Comparison of ENCODE assay signal across 8 cellular contexts in the genomic region with DNA sequence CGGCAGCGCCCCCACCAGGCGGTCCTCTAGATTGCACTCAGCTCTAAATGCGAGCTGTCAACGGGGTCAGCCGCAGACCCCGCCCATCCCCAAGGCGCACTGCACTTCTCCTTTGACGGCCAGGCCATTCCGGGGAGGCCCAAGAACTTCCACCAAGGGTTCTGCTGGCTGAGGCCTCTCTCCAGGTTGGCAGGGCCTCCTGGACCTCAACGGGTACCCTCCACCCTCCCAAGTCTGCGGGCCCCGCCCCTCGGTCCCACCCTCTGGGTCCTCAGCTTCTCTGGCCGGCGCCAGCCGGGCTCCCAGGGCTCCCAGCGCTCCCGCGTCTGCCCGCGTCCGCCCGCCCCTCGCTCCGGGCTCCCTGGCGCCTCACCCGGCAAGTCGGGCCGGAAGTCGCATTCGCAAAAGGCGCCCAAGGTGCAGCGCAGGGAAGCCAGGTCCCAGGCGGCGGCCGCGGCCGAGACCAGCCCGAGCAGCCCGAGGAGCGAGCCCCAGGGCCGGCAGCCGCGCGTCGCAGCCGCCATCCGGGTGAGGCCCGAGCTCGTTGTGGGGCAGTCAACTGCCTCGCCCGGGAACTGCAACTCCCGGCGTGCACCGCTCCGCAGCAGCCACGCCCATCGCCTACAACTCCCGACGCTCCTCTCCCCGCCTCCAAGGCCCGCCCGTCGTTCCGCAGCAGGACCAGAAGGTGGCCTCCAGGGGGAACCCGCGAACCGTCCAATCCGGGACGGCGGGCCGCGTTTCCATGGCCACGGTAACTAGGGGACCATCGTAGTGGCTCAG. TPM values are rescaled to one million over a fixed set of nuclear protein-coding genes. Genes with fewer than 3 reads are reported as not detected.
A peak's percentile ranks its signal among the peaks of the same experiment; 100 is the strongest.
DNase-seq lines count a peak whose midpoint lies in the region; ATAC-seq and TF ChIP-seq lines count a peak whose summit lies in the region.

A gene (minus strand): TSS at position 548 of the 783 bp plus-strand sequence. CDS start 24 bp downstream, at position 524.

- no peaks in the 10 kb centered on the region for H3K9me3 Mint-ChIP-seq in progenitor cell of endocrine pancreas (ENCODE audit: low read depth)

- peak within 1 kb of the TSS; percentile 86 for H3K4me3 Mint-ChIP-seq in progenitor cell of endocrine pancreas (ENCODE audit: low read depth)

- H3K4me1 ChIP-seq in adrenal gland (replicated peaks in 1 of 2) (peaks cover 6 to 13% of the 10 kb centered on the region in 2 donors), heart right ventricle (peaks cover 10 to 35% (median 19%) of the 10 kb centered on the region in 9 donors), urinary bladder (ENCODE audit: insufficient read depth) (no peaks in the 10 kb centered on the region)

- WGBS in adrenal gland, 4 donors: 0 to 1% (median 0%) methylated on average over 11 to 76 of the region's 76 CpGs
- WGBS in heart right ventricle, 2 donors: 0 to 1% methylated on average over 69 to 76 of the region's 76 CpGs
- WGBS in urinary bladder: under 1% methylated on average over 76 of the region's 76 CpGs

- H3K27me3 Mint-ChIP-seq in progenitor cell of endocrine pancreas: peaks cover 3% of the 10 kb centered on the region

- peak within 1 kb of the TSS; percentile 92 for H3K27ac Mint-ChIP-seq in progenitor cell of endocrine pancreas

- H3K4me1 Mint-ChIP-seq in progenitor cell of endocrine pancreas (ENCODE audit: low read depth): no peaks in the 10 kb centered on the region

- in situ Hi-C loops in GM13976 (cut with MboI; ENCODE audit: low sequenced_read_pairs, unreplicated experiment): no loop called here

- H3K36me3 ChIP-seq in adrenal gland (replicated peaks in 1 of 2) (peaks cover 0 to 20% of the 10 kb centered on the region in 2 donors), heart right ventricle (peaks cover 0 to 51% (median 10%) of the 10 kb centered on the region in 9 donors), urinary bladder (ENCODE audit: insufficient read depth) (no peaks in the 10 kb centered on the region)

- TF ChIP-seq CTCF in GM13976 (IDR thresholded peaks at IDR 0.05; ENCODE audit: borderline replicate concordance, control extremely low read depth, extremely low read depth, insufficient read depth, missing control alignments) (peak; percentile 95), adrenal gland (IDR thresholded peaks at IDR 0.05) (peak; percentile 92 to 99 (median 98)), heart right ventricle (IDR thresholded peaks at IDR 0.05) (peak; percentile 90 to 99 (median 95)), progenitor cell of endocrine pancreas (IDR thresholded peaks at IDR 0.05; ENCODE audit: unreplicated experiment) (peak; percentile 96)

- DNase-seq in GM13976 (ENCODE audit: low spot score) (peak; percentile 99), NCI-H146 (lab: John Stamatoyannopoulos, UW) (peak; percentile 95), T-helper 1 cell (peak; percentile 97 to 99 (median 98)), adrenal gland (peak; percentile 97 to 99 (median 98)), heart right ventricle (peak; percentile 98 to 99), progenitor cell of endocrine pancreas (ENCODE audit: low spot score, unreplicated experiment) (peak; percentile 99)

- peak; percentile 88 to 94 for TF ChIP-seq POLR2A in adrenal gland (IDR thresholded peaks at IDR 0.05)

- H3K9me3 ChIP-seq in adrenal gland (replicated peaks in 1 of 3): no peaks in the 10 kb centered on the region
- H3K9me3 ChIP-seq in heart right ventricle: no peaks in the 10 kb centered on the region

- ATAC-seq in HG02870 (IDR thresholded peaks at IDR 0.05; ENCODE audit: unreplicated experiment) (peak; percentile 87), heart right ventricle (peak; percentile 94 to 97 (median 95))

- H3K27ac ChIP-seq in adrenal gland (peak within 1 kb of the TSS; percentile 71 to 95 (median 89)), heart right ventricle (peak within 1 kb of the TSS; percentile 90 to 99 (median 97)), urinary bladder (ENCODE audit: low read depth) (peak within 1 kb of the TSS; percentile 91)

- intact Hi-C loops in adrenal gland (cut with DNase I) (loop anchor here (2.0 to 10.0 kb wide), 5 partner anchors 143 to 230 kb away; no protein-coding TSS in a partner anchor), heart right ventricle (cut with DNase I) (loop anchor here (1.0 to 10.0 kb wide), 18 partner anchors 47 to 233 kb away; a partner anchor contains a TSS)

- no peaks in the 10 kb centered on the region for H3K27me3 ChIP-seq in adrenal gland
- no peaks in the 10 kb centered on the region for H3K27me3 ChIP-seq in heart right ventricle

- H3K4me3 ChIP-seq in adrenal gland: peak within 1 kb of the TSS; percentile 18 to 82 (median 54)
- peak within 1 kb of the TSS; percentile 46 to 95 (median 78) for H3K4me3 ChIP-seq in heart right ventricle
- peak within 1 kb of the TSS; percentile 55 for H3K4me3 ChIP-seq in urinary bladder (ENCODE audit: low read depth, low read length)

- H3K36me3 Mint-ChIP-seq in progenitor cell of endocrine pancreas (ENCODE audit: insufficient read depth): no peaks in the 10 kb centered on the region

RNA-seq across cellular contexts. Expression of the gene that starts here (rescaled TPM):
- total RNA-seq in adrenal gland (10 to 100 TPM; 10.8 to 30.6 (median 18.5) TPM), heart right ventricle (1 to 10 TPM; 1.5 to 6.3 (median 2.2) TPM), progenitor cell of endocrine pancreas (21.8 and 24.2 TPM in 2 replicates), urinary bladder (3.8 TPM)
- polyA plus RNA-seq in adrenal gland (10 to 100 TPM in 2 of 3 donors, 1 to 10 TPM in 1; 4.3 to 16.9 (median 14.6) TPM), heart right ventricle (1 to 10 TPM; 6.9 to 7.6 TPM), urinary bladder (16.5 TPM)

Comparison
In these comparisons a context has a peak if more than half of its experiments do, and no peak if none do; other contexts are left out.
1. Peak in every context shown above with its lines: DNase-seq, ATAC-seq, H3K4me3 ChIP-seq and H3K27ac ChIP-seq.